In the genomic region with DNA sequence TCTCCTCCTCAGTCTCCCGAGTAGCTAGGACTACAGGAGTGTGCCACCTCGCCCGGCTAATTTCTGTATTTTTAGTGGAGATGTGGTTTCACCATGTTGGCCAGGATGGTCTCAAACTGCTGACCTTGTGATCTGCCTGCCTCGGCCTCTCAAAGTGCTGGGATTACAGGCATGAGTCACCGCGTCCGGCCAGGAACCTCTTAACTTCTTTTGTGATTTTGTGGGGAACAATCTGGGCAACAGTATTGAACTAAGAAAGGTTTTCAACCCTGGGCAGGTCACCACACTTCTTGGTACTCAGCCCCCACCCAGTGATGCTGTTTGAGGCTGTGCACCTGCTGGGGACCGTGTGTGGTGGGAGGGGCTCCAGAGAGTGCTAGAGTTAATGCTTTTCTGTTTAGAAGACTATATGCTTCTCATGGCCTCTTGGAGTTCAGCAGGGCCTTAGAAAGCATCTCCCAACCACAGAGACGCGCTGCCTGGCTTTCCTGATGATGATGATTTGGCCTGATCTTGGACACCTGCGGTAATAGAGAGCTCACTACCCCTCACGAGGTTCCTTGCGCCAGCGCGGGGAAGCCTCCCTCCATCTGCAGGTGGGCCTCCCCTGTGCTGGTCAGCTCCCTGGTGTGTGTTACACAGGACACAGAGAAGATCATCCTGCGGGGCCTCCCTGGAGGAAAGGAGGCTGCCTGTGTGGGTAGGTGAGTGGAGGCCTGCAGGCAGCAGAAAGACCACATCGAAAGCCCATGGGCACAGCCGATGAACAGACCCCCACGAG, we compare ENCODE assay signal across 7 cellular contexts. TPM values are rescaled to one million over a fixed set of nuclear protein-coding genes. Genes with fewer than 3 reads are reported as not detected.
DNase-seq lines count a peak whose midpoint lies in the region; ATAC-seq and TF ChIP-seq lines count a peak whose summit lies in the region.

No MANE protein-coding gene starts in this region.

- no peaks in the 10 kb centered on the region for H3K27me3 Mint-ChIP-seq in Calu3 (ENCODE audit: unreplicated experiment)

- no peak for TF ChIP-seq CTCF in Calu3 (IDR thresholded peaks at IDR 0.05; ENCODE audit: unreplicated experiment)
- no peak for TF ChIP-seq CTCF in KMS-11 (conservative IDR thresholded peaks at IDR 0.05; ENCODE audit: low read depth, low read length)
- TF ChIP-seq CTCF in coronary artery (IDR thresholded peaks at IDR 0.05), result no peak

- peak overlapping the region; percentile 74 for H3K4me3 Mint-ChIP-seq in Calu3 (ENCODE audit: low read depth, unreplicated experiment)

- DNase-seq in Calu3 (no peak), coronary artery (ENCODE audit: low spot score) (no peak), SW 1271 (lab: John Stamatoyannopoulos, UW) (no peak), NCI-H1694 treated with DMSO at 0.1 percent for 48 hours (lab: John Stamatoyannopoulos, UW) (no peak)

- intact Hi-C loops in Calu3 (cut with micrococcal nuclease; ENCODE audit: unreplicated experiment), result loop anchor here (5.0 kb wide), 1 partner anchor 53 kb away; a partner anchor contains a TSS

- H3K4me3 ChIP-seq in KMS-11 (IDR thresholded peaks at IDR 0.05; ENCODE audit: insufficient read depth, low read depth, low read length) (no peak overlapping the region), coronary artery (peak overlapping the region; percentile 96), neuron (ENCODE audit: low read length) (peak overlapping the region; percentile 59)

- no peak overlapping the region for H2AFZ ChIP-seq in KMS-11 (ENCODE audit: low read depth)
- H2AFZ ChIP-seq in neuron (ENCODE audit: low read depth, low read length), result no peak overlapping the region

- CTCF ChIA-PET in Calu3 (lab: Charles Lee), result interaction anchor here (0.7 to 2.8 kb wide), 5 partner anchors 19 to 110 kb away, joined by 5 to 9 read pairs (median 7); no protein-coding TSS in a partner anchor

- H3K9me3 Mint-ChIP-seq in Calu3 (ENCODE audit: low read depth, unreplicated experiment), result no peaks in the 10 kb centered on the region

- peaks cover 27% of the 10 kb centered on the region for H3K36me3 Mint-ChIP-seq in Calu3 (ENCODE audit: insufficient read depth, unreplicated experiment)

- ATAC-seq in GM18861 (IDR thresholded peaks at IDR 0.05; ENCODE audit: unreplicated experiment), result no peak

- H3K4me2 ChIP-seq in KMS-11, result peak overlapping the region; percentile 45

- no peak overlapping the region for H3K27ac ChIP-seq in KMS-11
- no peak overlapping the region for H3K27ac ChIP-seq in coronary artery

- H3K27me3 ChIP-seq in KMS-11 (ENCODE audit: insufficient read depth, low read depth), result no peaks in the 10 kb centered on the region
- H3K27me3 ChIP-seq in neuron (ENCODE audit: insufficient read depth, low read length), result no peaks in the 10 kb centered on the region

- no peaks in the 10 kb centered on the region for H3K79me2 ChIP-seq in KMS-11 (ENCODE audit: insufficient read depth, low read depth)

- peak overlapping the region; percentile 64 for H3K27ac Mint-ChIP-seq in Calu3 (ENCODE audit: unreplicated experiment)

- H3K4me1 Mint-ChIP-seq in Calu3 (ENCODE audit: low read depth, unreplicated experiment), result peaks cover 22% of the 10 kb centered on the region

- no peaks in the 10 kb centered on the region for H4K20me1 ChIP-seq in KMS-11 (ENCODE audit: insufficient read depth)

- no peaks in the 10 kb centered on the region for H3K36me3 ChIP-seq in KMS-11 (ENCODE audit: insufficient read depth)
- no peaks in the 10 kb centered on the region for H3K36me3 ChIP-seq in neuron (ENCODE audit: insufficient read depth, low read length)

- H3K9ac ChIP-seq in KMS-11, result no peak overlapping the region

- no peaks in the 10 kb centered on the region for H3K9me3 ChIP-seq in neuron (ENCODE audit: low read length)

- TSS peak; percentile 28 for BruUV-seq in Calu3 (replicated peaks; lab: Mats Ljungman, UMichigan)

- H3K4me1 ChIP-seq in KMS-11 (ENCODE audit: low read depth, poor library complexity, severe bottlenecking) (peaks cover 6% of the 10 kb centered on the region), neuron (ENCODE audit: insufficient read depth, low read length) (peaks cover 18% of the 10 kb centered on the region)

RNA-seq across cellular contexts. Expression of a gene that starts 1.2 kb away (rescaled TPM):
- 13.2 and 19.0 TPM in 2 replicates for total RNA-seq in Calu3 (2022)

RNA-seq across cellular contexts. Expression of a gene that starts 17.5 kb away (rescaled TPM):
- total RNA-seq in Calu3 (2022), result 47.1 and 50.0 TPM in 2 replicates

RNA-seq across cellular contexts. Expression of a gene that starts 18.2 kb away (rescaled TPM):
- total RNA-seq in Calu3 (2022), result 298 and 337 TPM in 2 replicates

RNA-seq across cellular contexts. Expression of a gene that starts 55.5 kb away (rescaled TPM):
- total RNA-seq in Calu3 (2022), result 14.3 and 23.7 TPM in 2 replicates
